Comparison of ENCODE assay signal across 17 cellular contexts in the genomic region with DNA sequence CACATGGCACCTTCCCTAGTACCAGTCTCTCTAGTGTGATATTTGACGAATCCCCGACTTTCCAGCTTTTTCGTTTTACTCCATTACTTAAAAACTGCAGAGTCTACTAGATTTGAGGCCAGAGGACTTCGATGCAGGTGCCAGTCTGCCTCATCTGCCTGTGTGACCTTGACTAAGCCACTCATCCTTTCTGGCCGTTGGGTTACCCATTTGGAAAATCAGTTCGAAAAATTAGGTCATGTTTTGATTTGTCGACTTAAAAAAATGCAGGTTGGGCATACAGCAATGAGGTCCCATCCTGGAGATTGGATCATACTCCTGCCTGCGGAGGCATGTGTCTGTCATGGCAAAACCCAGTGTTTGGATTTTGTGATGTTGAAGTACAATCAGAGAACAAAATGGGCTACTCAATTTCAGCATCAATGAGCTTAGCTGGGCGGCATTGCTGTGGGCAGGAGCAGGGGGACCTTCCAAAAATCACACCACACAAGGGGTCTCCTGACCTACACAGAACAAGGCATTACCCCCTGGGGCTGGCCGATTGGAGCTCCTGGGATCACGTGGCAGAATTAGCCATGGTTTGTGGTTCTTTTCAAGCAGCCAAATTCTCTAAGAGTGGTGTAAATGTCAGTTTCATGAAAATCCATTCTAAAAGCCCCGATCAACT.
"Had no signal": no experiment of that assay in that cellular context is flagged by ENCODE, and none has a peak within 500 bp of the region (broad histone marks: within the 10 kb centered on the region; RNA-seq: fewer than 3 reads in every experiment).

No MANE protein-coding gene starts in this region.

- H3K36me3 ChIP-seq: breast epithelium, left ventricle myocardium inferior, prostate gland, right lobe of liver had no signal

- H3K27me3 Mint-ChIP-seq: activated CD8-positive, alpha-beta memory T cell treated with anti-CD3 and anti-CD28 coated beads, Interleukin-2, amount 10 ng/mL, durations not matched to agents 7 days and 5 days had no signal

- ATAC-seq: activated CD4-positive, CD25-positive, alpha-beta regulatory T cell treated with anti-CD3 and anti-CD28 coated beads, Interleukin-2, amount 50 U/mL, for 24 hours; activated CD8-positive, alpha-beta memory T cell treated with anti-CD3 and anti-CD28 coated beads, Interleukin-2, amount 10 ng/mL, durations not matched to agents 7 days and 5 days; activated naive CD4-positive, alpha-beta T cell treated with anti-CD3 and anti-CD28 coated beads, Interleukin-2, amount 50 U/mL, for 72 hours; SK-N-SH treated with all-trans-retinoic acid at 6 μM for 48 hours had no signal

- H3K9me3 ChIP-seq: breast epithelium, left ventricle myocardium inferior, prostate gland, right lobe of liver had no signal

- H3K27ac ChIP-seq: breast epithelium, foreskin keratinocyte, left ventricle myocardium inferior, prostate gland, right lobe of liver had no signal

- H3K4me1 ChIP-seq: breast epithelium, left ventricle myocardium inferior, prostate gland, right lobe of liver had no signal

- H3K4me3 Mint-ChIP-seq: activated CD8-positive, alpha-beta memory T cell treated with anti-CD3 and anti-CD28 coated beads, Interleukin-2, amount 10 ng/mL, durations not matched to agents 7 days and 5 days; activated T-cell treated with anti-CD3 and anti-CD28 coated beads, Interleukin-2, amount 50 U/mL, for 24 hours; T-helper 1 cell treated with Interleukin-12 subunit alpha and Interleukin-12 subunit beta and Interleukin-4 antibody, amounts not matched to agents 30 μg/mL and 1 μg/mL, for 36 hours had no signal

- H3K36me3 Mint-ChIP-seq: activated CD8-positive, alpha-beta memory T cell treated with anti-CD3 and anti-CD28 coated beads, Interleukin-2, amount 10 ng/mL, durations not matched to agents 7 days and 5 days; activated naive CD4-positive, alpha-beta T cell treated with anti-CD3 and anti-CD28 coated beads, Interleukin-2, amount 50 U/mL, for 72 hours had no signal

- FAIRE-seq: endometrium had no signal

- H3K9me3 Mint-ChIP-seq: activated naive CD4-positive, alpha-beta T cell treated with anti-CD3 and anti-CD28 coated beads, Interleukin-2, amount 50 U/mL, for 72 hours; activated T-cell treated with anti-CD3 and anti-CD28 coated beads, Interleukin-2, amount 50 U/mL, for 24 hours; T-helper 1 cell treated with Interleukin-12 subunit alpha and Interleukin-12 subunit beta and Interleukin-4 antibody, amounts not matched to agents 30 μg/mL and 1 μg/mL, for 36 hours had no signal

- DNase-seq: activated CD4-positive, alpha-beta T cell treated with anti-CD3 and anti-CD28 coated beads, Interleukin-2, amount 50 U/mL, for 48 hours; activated CD8-positive, alpha-beta memory T cell treated with anti-CD3 and anti-CD28 coated beads, Interleukin-2, amount 10 ng/mL, durations not matched to agents 7 days and 5 days; activated effector memory CD4-positive, alpha-beta T cell treated with anti-CD3 and anti-CD28 coated beads, Interleukin-2, amount 50 U/mL, for 16 hours; activated T-cell treated with anti-CD3 and anti-CD28 coated beads, Interleukin-2, amount 50 U/mL, for 24 hours; left ventricle myocardium inferior; right lobe of liver; stimulated activated CD4-positive, alpha-beta T cell treated with anti-CD3 and anti-CD28 coated beads, Interleukin-12 subunit alpha, Interleukin-12 subunit beta, amount 100 ng/mL, for 4 hours; stimulated activated naive CD4-positive, alpha-beta T cell treated with Interleukin-2 at 50 U/mL for 16 hours had no signal

- H3K4me1 Mint-ChIP-seq: activated CD8-positive, alpha-beta memory T cell treated with anti-CD3 and anti-CD28 coated beads, Interleukin-2, amount 10 ng/mL, durations not matched to agents 7 days and 5 days had no signal

- H3K4me3 ChIP-seq: breast epithelium, left ventricle myocardium inferior, prostate gland, right lobe of liver had no signal

- H3K27me3 ChIP-seq: breast epithelium, dorsolateral prefrontal cortex, foreskin keratinocyte, right lobe of liver had no signal
